In genomic region chr1:62237950-62238374, GRCh38 we compare ENCODE assay signal across 1 cellular context.
TF ChIP-seq lines count a peak whose summit lies in the region.

No MANE protein-coding gene starts in this region.

TF ChIP-seq in HepG2, 621 proteins besides CTCF, POLR2A, EP300 and RAD21 (continued from another document and continues in another):
- TF ChIP-seq ZNF318 (CRISPR knock-in tag; IDR thresholded peaks at IDR 0.05) (no peak), GZF1 (CRISPR knock-in tag; IDR thresholded peaks at IDR 0.05) (no peak), ZNF292 (CRISPR knock-in tag; IDR thresholded peaks at IDR 0.05; ENCODE audit: borderline replicate concordance, low read depth) (no peak; the same call in 1 of the 2 replicates), TBP (CRISPR knock-in tag; IDR thresholded peaks at IDR 0.05) (no peak), ADNP (CRISPR knock-in tag; IDR thresholded peaks at IDR 0.05) (no peak), ZNF33B (CRISPR knock-in tag; IDR thresholded peaks at IDR 0.05) (no peak), ARNT (IDR thresholded peaks at IDR 0.05) (no peak), ZNF788 (CRISPR knock-in tag; IDR thresholded peaks at IDR 0.05; ENCODE audit: borderline replicate concordance) (peak; percentile 64; the same call in 1 of the 2 replicates), ZFP41 (CRISPR knock-in tag; IDR thresholded peaks at IDR 0.05; ENCODE audit: borderline replicate concordance) (no peak), RNF219 (CRISPR knock-in tag; IDR thresholded peaks at IDR 0.05) (no peak), ZNF225 (CRISPR knock-in tag; IDR thresholded peaks at IDR 0.05) (no peak), ZNF564 (CRISPR knock-in tag; IDR thresholded peaks at IDR 0.05) (0 out of 2 replicates have a peak, but pooled peaks have one; percentile 23), FOXK2 (IDR thresholded peaks at IDR 0.05) (no peak), SP2 (CRISPR knock-in tag; IDR thresholded peaks at IDR 0.05) (no peak), ZNF281 (CRISPR knock-in tag; IDR thresholded peaks at IDR 0.05; ENCODE audit: borderline replicate concordance) (no peak; the same call in 1 of the 2 replicates), TOE1 (CRISPR knock-in tag; IDR thresholded peaks at IDR 0.05) (no peak), ZNF883 (CRISPR knock-in tag; IDR thresholded peaks at IDR 0.05; ENCODE audit: not compliant biosample characterization) (no peak), HOXA5 (CRISPR knock-in tag; IDR thresholded peaks at IDR 0.05) (no peak), PREB (CRISPR knock-in tag; IDR thresholded peaks at IDR 0.05) (no peak), ATF7-NPFF (CRISPR knock-in tag; IDR thresholded peaks at IDR 0.05; ENCODE audit: low read depth) (no peak), ETV5 (CRISPR knock-in tag; IDR thresholded peaks at IDR 0.05; ENCODE audit: borderline replicate concordance) (peak; percentile 64; the same call in 1 of the 2 replicates), ZBTB14 (CRISPR knock-in tag; IDR thresholded peaks at IDR 0.05) (no peak), ZBTB4 (CRISPR knock-in tag; IDR thresholded peaks at IDR 0.05; ENCODE audit: borderline replicate concordance) (peak; percentile 28; the same call in 1 of the 2 replicates), ZFP90 (CRISPR knock-in tag; IDR thresholded peaks at IDR 0.05; ENCODE audit: borderline replicate concordance) (no peak), STAT5B (CRISPR knock-in tag; IDR thresholded peaks at IDR 0.05) (no peak), ZNF724P (CRISPR knock-in tag; IDR thresholded peaks at IDR 0.05; ENCODE audit: borderline replicate concordance) (no peak), ZMYM3 (CRISPR knock-in tag; IDR thresholded peaks at IDR 0.05) (peak; percentile 63; the same call in 1 of the 2 replicates), ZNF121 (CRISPR knock-in tag; IDR thresholded peaks at IDR 0.05) (0 out of 2 replicates have a peak, but pooled peaks have one; percentile 10), KLF9 (CRISPR knock-in tag; IDR thresholded peaks at IDR 0.05; ENCODE audit: low read depth) (no peak), ZNF230 (CRISPR knock-in tag; IDR thresholded peaks at IDR 0.05) (0 out of 2 replicates have a peak, but pooled peaks have one; percentile 30), NR1H2 (CRISPR knock-in tag; IDR thresholded peaks at IDR 0.05; ENCODE audit: borderline replicate concordance, low read depth) (no peak), ZNF382 (CRISPR knock-in tag; IDR thresholded peaks at IDR 0.05; ENCODE audit: borderline replicate concordance) (no peak), ZNF792 (CRISPR knock-in tag; IDR thresholded peaks at IDR 0.05) (peak; percentile 65; the same call in 1 of the 2 replicates), RXRB (CRISPR knock-in tag; IDR thresholded peaks at IDR 0.05; ENCODE audit: borderline replicate concordance) (peak; percentile 91), MLXIP (CRISPR knock-in tag; IDR thresholded peaks at IDR 0.05; ENCODE audit: borderline replicate concordance) (no peak), HNRNPLL (IDR thresholded peaks at IDR 0.05; ENCODE audit: low read depth, low read length, poor library complexity, severe bottlenecking) (no peak)
